2 cellular contexts compared by ENCODE assay signal in genomic region chr1:30936541-30937171, GRCh38.
TF ChIP-seq lines count a peak whose summit lies in the region.

No MANE protein-coding gene starts in this region.

TF ChIP-seq in SK-N-SH, 30 proteins besides CTCF, POLR2A, EP300 and RAD21:
- TF ChIP-seq IRF3 (IDR thresholded peaks at IDR 0.05; ENCODE audit: low read depth, low read length) (no peak), FOSL2 (IDR thresholded peaks at IDR 0.05; ENCODE audit: borderline replicate concordance, low read depth) (peak; percentile 47; the same call in 1 of the 2 replicates)
- TF ChIP-seq, protein P1, sequence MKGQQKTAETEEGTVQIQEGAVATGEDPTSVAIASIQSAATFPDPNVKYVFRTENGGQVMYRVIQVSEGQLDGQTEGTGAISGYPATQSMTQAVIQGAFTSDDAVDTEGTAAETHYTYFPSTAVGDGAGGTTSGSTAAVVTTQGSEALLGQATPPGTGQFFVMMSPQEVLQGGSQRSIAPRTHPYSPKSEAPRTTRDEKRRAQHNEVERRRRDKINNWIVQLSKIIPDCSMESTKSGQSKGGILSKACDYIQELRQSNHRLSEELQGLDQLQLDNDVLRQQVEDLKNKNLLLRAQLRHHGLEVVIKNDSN (IDR thresholded peaks at IDR 0.05; ENCODE audit: borderline replicate concordance, low read depth) = no peak
TF ChIP-seq in SK-N-SH: peak in this region for 1.

TF ChIP-seq in SK-N-SH treated with all-trans-retinoic acid at 6 μM for 48 hours, 23 proteins besides CTCF, POLR2A, EP300 and RAD21 (continued from another document):
- TF ChIP-seq CREB5 (CRISPR knock-in tag; IDR thresholded peaks at IDR 0.05; ENCODE audit: low read depth) (no peak), ARNTL (CRISPR knock-in tag; IDR thresholded peaks at IDR 0.05; ENCODE audit: borderline replicate concordance, low read depth) (no peak), ISL1 (CRISPR knock-in tag; IDR thresholded peaks at IDR 0.05) (no peak)
